In genomic region chr2:179050735-179051134, GRCh38 we compare ENCODE assay signal across 15 cellular contexts. TPM values are rescaled to one million over a fixed set of nuclear protein-coding genes. Genes with fewer than 3 reads are reported as not detected.
DNase-seq lines count a peak whose midpoint lies in the region; ATAC-seq and TF ChIP-seq lines count a peak whose summit lies in the region.
"Had no signal": no experiment of that assay in that cellular context is flagged by ENCODE, and none has a peak within 500 bp of the region (broad histone marks: within the 10 kb centered on the region; RNA-seq: fewer than 3 reads in every experiment).

No MANE protein-coding gene starts in this region.

- no peaks in the 10 kb centered on the region for H3K36me3 ChIP-seq in WERI-Rb-1
- no peaks in the 10 kb centered on the region for H3K36me3 ChIP-seq in iPS-20b (ENCODE audit: insufficient read depth, low read depth, low read length)
- H3K36me3 ChIP-seq in skeletal muscle tissue (ENCODE audit: control insufficient read depth in 3 of 3, insufficient read depth in 3 of 3, low read length in 3 of 3): no peaks in the 10 kb centered on the region
- H3K36me3 ChIP-seq: colonic mucosa had no signal

- H3K9me3 Mint-ChIP-seq in activated T-cell treated with anti-CD3 and anti-CD28 coated beads, Interleukin-2, amount 50 U/mL, for 72 hours: no peaks in the 10 kb centered on the region

- ATAC-seq in activated T-cell treated with anti-CD3 and anti-CD28 coated beads, Interleukin-2, amount 50 U/mL, for 72 hours (replicated peaks in 1 of 2): no peak
- ATAC-seq in HG02884 (IDR thresholded peaks at IDR 0.05; ENCODE audit: unreplicated experiment) (no peak), GM19351 (IDR thresholded peaks at IDR 0.05; ENCODE audit: unreplicated experiment) (no peak)

- peaks cover 38% of the 10 kb centered on the region for H3K4me1 Mint-ChIP-seq in activated T-cell treated with anti-CD3 and anti-CD28 coated beads, Interleukin-2, amount 50 U/mL, for 72 hours (ENCODE audit: low read depth)

- H3K27me3 ChIP-seq in WERI-Rb-1 (ENCODE audit: insufficient read depth, low read depth, severe bottlenecking) (no peaks in the 10 kb centered on the region), iPS-20b (ENCODE audit: insufficient read depth, low read length) (no peaks in the 10 kb centered on the region), skeletal muscle tissue (ENCODE audit: control insufficient read depth in 3 of 3, insufficient read depth in 3 of 3, low read length in 3 of 3) (no peaks in the 10 kb centered on the region)
- H3K27me3 ChIP-seq: colonic mucosa, testis had no signal

- peak overlapping the region; percentile 42 to 44 for H3K4me3 Mint-ChIP-seq in activated T-cell treated with anti-CD3 and anti-CD28 coated beads, Interleukin-2, amount 50 U/mL, for 72 hours

- TF ChIP-seq CTCF in WERI-Rb-1 (IDR thresholded peaks at IDR 0.05; ENCODE audit: low read depth, low read length): no peak

- H3K36me3 Mint-ChIP-seq in activated T-cell treated with anti-CD3 and anti-CD28 coated beads, Interleukin-2, amount 50 U/mL, for 72 hours (ENCODE audit: insufficient read depth in 2 of 2): peaks cover 0 to 6% of the 10 kb centered on the region in 2 donors

- H3K27ac ChIP-seq in WERI-Rb-1: peak overlapping the region; percentile 30
- H3K27ac ChIP-seq in iPS-20b (ENCODE audit: low read length): peak overlapping the region; percentile 42
- H3K27ac ChIP-seq in skeletal muscle tissue (ENCODE audit: low read depth, low read length): peak overlapping the region; percentile 74
- H3K27ac ChIP-seq: colonic mucosa had no signal

- DNase-seq in activated T-cell treated with anti-CD3 and anti-CD28 coated beads, Interleukin-2, amount 50 U/mL, for 72 hours: no peak
- DNase-seq in activated T-cell treated with anti-CD3 and anti-CD28 coated beads, Interleukin-2, amount 50 U/mL, for 48 hours: no peak
- DNase-seq in WERI-Rb-1: no peak
- DNase-seq in amniotic stem cell (lab: John Stamatoyannopoulos, UW): no peak
- DNase-seq: activated naive CD4-positive, alpha-beta T cell treated with anti-CD3 and anti-CD28 coated beads, Interleukin-2, amount 50 U/mL, for 16 hours; colonic mucosa; COR-L47; NCI-H1930; testis had no signal

- H3K4me3 ChIP-seq in WERI-Rb-1 (ENCODE audit: low read depth, low read length): peak overlapping the region; percentile 14; the same call in 1 of the 2 replicates
- peak overlapping the region; percentile 44; the same call in 1 of the 2 replicates for H3K4me3 ChIP-seq in iPS-20b (ENCODE audit: low read length)
- no peak overlapping the region for H3K4me3 ChIP-seq in skeletal muscle tissue (ENCODE audit: low read length in 3 of 3)
- H3K4me3 ChIP-seq: colonic mucosa, lung had no signal

- H3K9me3 ChIP-seq in WERI-Rb-1 (ENCODE audit: severe bottlenecking) (no peaks in the 10 kb centered on the region), iPS-20b (ENCODE audit: insufficient read depth, low read depth, low read length) (no peaks in the 10 kb centered on the region), skeletal muscle tissue (ENCODE audit: control insufficient read depth in 3 of 3, low read length in 3 of 3) (no peaks in the 10 kb centered on the region)
- H3K9me3 ChIP-seq: colonic mucosa, testis had no signal

- no peaks in the 10 kb centered on the region for H3K27me3 Mint-ChIP-seq in activated T-cell treated with anti-CD3 and anti-CD28 coated beads, Interleukin-2, amount 50 U/mL, for 72 hours (ENCODE audit: low read depth)

- H3K27ac Mint-ChIP-seq in activated T-cell treated with anti-CD3 and anti-CD28 coated beads, Interleukin-2, amount 50 U/mL, for 72 hours: no peak overlapping the region

- peak overlapping the region; percentile 56; the same call in 1 of the 2 replicates for H3K9ac ChIP-seq in iPS-20b (ENCODE audit: low read depth, low read length)
- H3K9ac ChIP-seq in skeletal muscle tissue (ENCODE audit: low read depth in 1 of 3, low read length in 3 of 3): peak overlapping the region; percentile 23 to 41 (median 35)

- peaks cover 30% of the 10 kb centered on the region for H3K4me1 ChIP-seq in iPS-20b (ENCODE audit: insufficient read depth, low read length)
- peaks cover 17 to 23% (median 20%) of the 10 kb centered on the region in 3 donors for H3K4me1 ChIP-seq in skeletal muscle tissue (ENCODE audit: control insufficient read depth in 3 of 3, insufficient read depth in 3 of 3, low read length in 3 of 3)
- H3K4me1 ChIP-seq: colonic mucosa had no signal

RNA-seq across cellular contexts. Expression of gene CCDC141, which starts 0.8 kb away (rescaled TPM):
- total RNA-seq in activated T-cell treated with anti-CD3 and anti-CD28 coated beads, Interleukin-2, amount 50 U/mL, for 72 hours: 1 to 10 TPM; 5.3 to 9.4 TPM
- total RNA-seq in skeletal muscle tissue: 61.6 TPM
- total RNA-seq: osteoblast had no signal

Comparison
In these comparisons a context has a peak if more than half of its experiments do, and no peak if none do; other contexts are left out.
1. H3K4me3 ChIP-seq: peak in WERI-Rb-1 (single experiment) and iPS-20b (single experiment); none in skeletal muscle tissue (0 of 3).
2. Peak in every context shown above with its lines, with median percentiles within 50 percentile points of each other: H3K27ac ChIP-seq.